In genomic region chr15:66774001-66774814, GRCh38 we compare ENCODE assay signal across 2 cellular contexts.
TF ChIP-seq lines count a peak whose summit lies in the region.

No MANE protein-coding gene starts in this region.

TF ChIP-seq in A549, 52 proteins besides CTCF, POLR2A, EP300 and RAD21 (continued from another document):
- TF ChIP-seq ATOH8 (CRISPR knock-in tag; IDR thresholded peaks at IDR 0.05; ENCODE audit: low read depth): no peak
- TF ChIP-seq POLR2AphosphoS2 (conservative IDR thresholded peaks at IDR 0.05; ENCODE audit: low read length): no peak
- TF ChIP-seq ZSCAN20 (CRISPR knock-in tag; IDR thresholded peaks at IDR 0.05): no peak
- TF ChIP-seq EHMT2 (IDR thresholded peaks at IDR 0.05; ENCODE audit: low read depth): no peak
- no peak for TF ChIP-seq PHF8 (IDR thresholded peaks at IDR 0.05; ENCODE audit: borderline replicate concordance, low read depth)
- TF ChIP-seq HEYL (CRISPR knock-in tag; IDR thresholded peaks at IDR 0.05): no peak
- no peak for TF ChIP-seq JUNB (IDR thresholded peaks at IDR 0.05)
- no peak for TF ChIP-seq PBX3 (IDR thresholded peaks at IDR 0.05)
- 0 out of 2 replicates have a peak, but pooled peaks have one; percentile 33 for TF ChIP-seq MYC (IDR thresholded peaks at IDR 0.05; ENCODE audit: borderline replicate concordance, low read length)
- no peak for TF ChIP-seq NPAS2 (CRISPR knock-in tag; IDR thresholded peaks at IDR 0.05; ENCODE audit: borderline replicate concordance)
- TF ChIP-seq NR3C1 (IDR thresholded peaks at IDR 0.05): no peak
- no peak for TF ChIP-seq TP53 (CRISPR knock-in tag; IDR thresholded peaks at IDR 0.05)
- TF ChIP-seq MAX (IDR thresholded peaks at IDR 0.05): peak; percentile 86
- TF ChIP-seq EHF (CRISPR knock-in tag; IDR thresholded peaks at IDR 0.05): no peak
- no peak for TF ChIP-seq SREBF2 (IDR thresholded peaks at IDR 0.05)
- TF ChIP-seq FOSB (CRISPR knock-in tag; IDR thresholded peaks at IDR 0.05): no peak
- peak; percentile 44 to 55; a peak in 2 of 5 replicates for TF ChIP-seq JUN (IDR thresholded peaks at IDR 0.05)
- TF ChIP-seq FOXS1 (CRISPR knock-in tag; IDR thresholded peaks at IDR 0.05): no peak
- no peak for TF ChIP-seq HDAC2 (IDR thresholded peaks at IDR 0.05)
- peak in 1 of 2 experiments; percentile 17; a peak in 1 of 4 replicates for TF ChIP-seq CEBPB (IDR thresholded peaks at IDR 0.05)
- no peak for TF ChIP-seq CHD2 (IDR thresholded peaks at IDR 0.05; ENCODE audit: low read length, partially characterized antibody)
- TF ChIP-seq RCOR1 (IDR thresholded peaks at IDR 0.05; ENCODE audit: low read depth, low read length): no peak
- TF ChIP-seq ZC3H11A (IDR thresholded peaks at IDR 0.05): no peak
- TF ChIP-seq TFCP2L1 (CRISPR knock-in tag; IDR thresholded peaks at IDR 0.05): no peak
TF ChIP-seq in A549: peak in this region for 9.

TF ChIP-seq in H1, 55 proteins besides CTCF, POLR2A, EP300 and RAD21 (continued from another document):
- TF ChIP-seq, protein P1, sequence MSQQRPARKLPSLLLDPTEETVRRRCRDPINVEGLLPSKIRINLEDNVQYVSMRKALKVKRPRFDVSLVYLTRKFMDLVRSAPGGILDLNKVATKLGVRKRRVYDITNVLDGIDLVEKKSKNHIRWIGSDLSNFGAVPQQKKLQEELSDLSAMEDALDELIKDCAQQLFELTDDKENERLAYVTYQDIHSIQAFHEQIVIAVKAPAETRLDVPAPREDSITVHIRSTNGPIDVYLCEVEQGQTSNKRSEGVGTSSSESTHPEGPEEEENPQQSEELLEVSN (IDR thresholded peaks at IDR 0.05): no peak
- TF ChIP-seq ASH2L (IDR thresholded peaks at IDR 0.05; ENCODE audit: low read length) (peak; percentile 80), SAP30 (IDR thresholded peaks at IDR 0.05; ENCODE audit: insufficient read depth, insufficient replicate concordance, low read length) (no peak), TEAD4 (IDR thresholded peaks at IDR 0.05; ENCODE audit: low read depth, low read length) (peak; percentile 100), CBX5 (IDR thresholded peaks at IDR 0.05; ENCODE audit: low read depth, low read length) (no peak), EZH2 (IDR thresholded peaks at IDR 0.05; ENCODE audit: low read depth, low read length, severe bottlenecking) (no peak), JUN (IDR thresholded peaks at IDR 0.05; ENCODE audit: low read depth, low read length) (no peak), NRF1 (IDR thresholded peaks at IDR 0.05; ENCODE audit: low read depth, low read length) (no peak), TCF12 (IDR thresholded peaks at IDR 0.05; ENCODE audit: low read depth, low read length) (peak; percentile 48; the same call in 1 of the 2 replicates), SUZ12 (IDR thresholded peaks at IDR 0.05; ENCODE audit: low read length) (no peak), ZNF274 (IDR thresholded peaks at IDR 0.05; ENCODE audit: borderline replicate concordance, extremely low read depth, low read length) (no peak), GTF2F1 (IDR thresholded peaks at IDR 0.05; ENCODE audit: borderline replicate concordance, low read depth, low read length) (no peak), USF2 (IDR thresholded peaks at IDR 0.05; ENCODE audit: low read length) (no peak), SIN3A (conservative IDR thresholded peaks at IDR 0.05 in 1 of 2, IDR thresholded peaks at IDR 0.05 in 1 of 2; ENCODE audit: low read depth in 1 of 2, low read length in 2 of 2) (no peak), BRCA1 (IDR thresholded peaks at IDR 0.05; ENCODE audit: low read depth, low read length) (no peak), PHF8 (conservative IDR thresholded peaks at IDR 0.05; ENCODE audit: low read depth, low read length) (no peak), RXRA (IDR thresholded peaks at IDR 0.05; ENCODE audit: insufficient read depth, low read depth, low read length) (no peak), HDAC2 (IDR thresholded peaks at IDR 0.05; ENCODE audit: borderline replicate concordance in 1 of 2, low read depth in 2 of 2, low read length in 2 of 2) (no peak; a peak in 1 of 4 replicates)
